ENCODE assay signal across 21 cellular contexts in the genomic region with DNA sequence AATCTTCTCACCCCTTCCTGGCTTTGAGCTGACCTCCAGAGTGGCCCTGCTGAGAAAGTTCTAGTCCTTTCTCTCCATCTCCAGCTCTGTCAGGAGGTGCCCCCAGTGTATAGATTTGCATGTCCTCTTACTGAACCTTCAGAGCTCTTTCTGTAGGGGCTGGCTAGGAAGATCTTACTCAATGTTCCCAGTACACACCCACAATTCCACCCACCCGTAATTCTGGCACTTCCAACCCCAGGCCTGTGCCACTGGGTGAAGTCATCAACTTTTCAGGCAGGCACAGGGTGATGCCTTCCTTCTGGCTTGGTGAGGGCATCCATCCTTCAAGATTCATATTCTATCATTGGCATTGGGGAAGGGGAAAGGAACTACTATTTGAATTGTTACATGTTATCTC.
"Had no signal": no experiment of that assay in that cellular context is flagged by ENCODE, and none has a peak within 500 bp of the region (broad histone marks: within the 10 kb centered on the region; RNA-seq: fewer than 3 reads in every experiment).

No MANE protein-coding gene starts in this region.

- H3K36me3 Mint-ChIP-seq: activated naive CD4-positive, alpha-beta T cell treated with anti-CD3 and anti-CD28 coated beads, Interleukin-2, amount 10 ng/mL, durations not matched to agents 7 days and 5 days; activated naive CD8-positive, alpha-beta T cell treated with anti-CD3 and anti-CD28 coated beads for 36 hours had no signal

- DNase-seq: activated CD4-positive, alpha-beta memory T cell treated with anti-CD3 and anti-CD28 coated beads, Interleukin-2, amount 10 ng/mL, durations not matched to agents 7 days and 5 days; activated CD4-positive, alpha-beta T cell treated with anti-CD3 and anti-CD28 coated beads, Interleukin-2, amount 50 U/mL, for 1 hour; activated CD4-positive, CD25-positive, alpha-beta regulatory T cell; activated CD8-positive, alpha-beta memory T cell treated with anti-CD3 and anti-CD28 coated beads, Interleukin-2, amount 50 U/mL, for 4 hours; activated gamma-delta T cell treated with Interleukin-2 at 50 U/mL for 16 hours; activated naive CD4-positive, alpha-beta T cell treated with anti-CD3 and anti-CD28 coated beads, Interleukin-2, amount 10 ng/mL, durations not matched to agents 7 days and 5 days; activated naive CD8-positive, alpha-beta T cell treated with anti-CD3 and anti-CD28 coated beads for 36 hours; activated T-cell treated with anti-CD3 and anti-CD28 coated beads, Interleukin-2, amount 50 U/mL, for 72 hours; anterior cingulate cortex; MG63; NCI-H1436 treated with DMSO at 0.1 percent for 48 hours; NCI-H187; NCI-H748 treated with DMSO at 0.1 percent for 48 hours; Right ventricle myocardium superior; SK-N-SH; T-helper 1 cell had no signal

- H3K4me1 Mint-ChIP-seq: activated CD4-positive, alpha-beta memory T cell treated with anti-CD3 and anti-CD28 coated beads, Interleukin-2, amount 10 ng/mL, durations not matched to agents 7 days and 5 days; activated naive CD4-positive, alpha-beta T cell treated with anti-CD3 and anti-CD28 coated beads, Interleukin-2, amount 10 ng/mL, durations not matched to agents 7 days and 5 days; activated naive CD8-positive, alpha-beta T cell treated with anti-CD3 and anti-CD28 coated beads for 36 hours; central memory CD8-positive, alpha-beta T cell had no signal

- H3K4me3 Mint-ChIP-seq: activated CD4-positive, alpha-beta memory T cell treated with anti-CD3 and anti-CD28 coated beads, Interleukin-2, amount 10 ng/mL, durations not matched to agents 7 days and 5 days; activated naive CD4-positive, alpha-beta T cell treated with anti-CD3 and anti-CD28 coated beads, Interleukin-2, amount 10 ng/mL, durations not matched to agents 7 days and 5 days; activated naive CD8-positive, alpha-beta T cell treated with anti-CD3 and anti-CD28 coated beads for 36 hours; activated T-cell treated with anti-CD3 and anti-CD28 coated beads, Interleukin-2, amount 50 U/mL, for 72 hours; central memory CD8-positive, alpha-beta T cell had no signal

- H3K4me3 ChIP-seq: MG63, SJCRH30 had no signal

- H3K36me3 ChIP-seq: MG63, SJCRH30 had no signal

- H3K9me3 Mint-ChIP-seq: activated CD4-positive, alpha-beta memory T cell treated with anti-CD3 and anti-CD28 coated beads, Interleukin-2, amount 10 ng/mL, durations not matched to agents 7 days and 5 days; activated naive CD4-positive, alpha-beta T cell treated with anti-CD3 and anti-CD28 coated beads, Interleukin-2, amount 10 ng/mL, durations not matched to agents 7 days and 5 days; activated naive CD8-positive, alpha-beta T cell treated with anti-CD3 and anti-CD28 coated beads for 36 hours; activated T-cell treated with anti-CD3 and anti-CD28 coated beads, Interleukin-2, amount 50 U/mL, for 72 hours; activated T-helper 2 cell treated with anti-CD3 and anti-CD28 coated beads, Interferon-gamma antibody, Interleukin-2, Interleukin-4, amounts not matched to agents 10 μg/mL and 5 μg/mL and 100 μg/mL, durations not matched to agents 14 hours and 24 hours and 36 hours; central memory CD8-positive, alpha-beta T cell had no signal

- H3K9me3 ChIP-seq: MG63, SJCRH30, SK-N-SH had no signal

- H3K27ac ChIP-seq: KMS-11, SJCRH30, VCaP had no signal

- H3K27me3 Mint-ChIP-seq: activated naive CD8-positive, alpha-beta T cell treated with anti-CD3 and anti-CD28 coated beads for 36 hours had no signal

- H3K27ac Mint-ChIP-seq: activated CD4-positive, alpha-beta memory T cell treated with anti-CD3 and anti-CD28 coated beads, Interleukin-2, amount 10 ng/mL, durations not matched to agents 7 days and 5 days; activated naive CD4-positive, alpha-beta T cell treated with anti-CD3 and anti-CD28 coated beads, Interleukin-2, amount 10 ng/mL, durations not matched to agents 7 days and 5 days; activated naive CD8-positive, alpha-beta T cell treated with anti-CD3 and anti-CD28 coated beads for 36 hours; activated T-cell treated with anti-CD3 and anti-CD28 coated beads, Interleukin-2, amount 50 U/mL, for 72 hours; activated T-helper 2 cell treated with anti-CD3 and anti-CD28 coated beads, Interferon-gamma antibody, Interleukin-2, Interleukin-4, amounts not matched to agents 10 μg/mL and 5 μg/mL and 100 μg/mL, durations not matched to agents 14 hours and 24 hours and 36 hours had no signal

- H3K27me3 ChIP-seq: MG63, SJCRH30 had no signal

- ATAC-seq: activated T-cell treated with anti-CD3 and anti-CD28 coated beads, Interleukin-2, amount 50 U/mL, for 72 hours had no signal
